ENCODE assay signal across 8 cellular contexts in the genomic region with DNA sequence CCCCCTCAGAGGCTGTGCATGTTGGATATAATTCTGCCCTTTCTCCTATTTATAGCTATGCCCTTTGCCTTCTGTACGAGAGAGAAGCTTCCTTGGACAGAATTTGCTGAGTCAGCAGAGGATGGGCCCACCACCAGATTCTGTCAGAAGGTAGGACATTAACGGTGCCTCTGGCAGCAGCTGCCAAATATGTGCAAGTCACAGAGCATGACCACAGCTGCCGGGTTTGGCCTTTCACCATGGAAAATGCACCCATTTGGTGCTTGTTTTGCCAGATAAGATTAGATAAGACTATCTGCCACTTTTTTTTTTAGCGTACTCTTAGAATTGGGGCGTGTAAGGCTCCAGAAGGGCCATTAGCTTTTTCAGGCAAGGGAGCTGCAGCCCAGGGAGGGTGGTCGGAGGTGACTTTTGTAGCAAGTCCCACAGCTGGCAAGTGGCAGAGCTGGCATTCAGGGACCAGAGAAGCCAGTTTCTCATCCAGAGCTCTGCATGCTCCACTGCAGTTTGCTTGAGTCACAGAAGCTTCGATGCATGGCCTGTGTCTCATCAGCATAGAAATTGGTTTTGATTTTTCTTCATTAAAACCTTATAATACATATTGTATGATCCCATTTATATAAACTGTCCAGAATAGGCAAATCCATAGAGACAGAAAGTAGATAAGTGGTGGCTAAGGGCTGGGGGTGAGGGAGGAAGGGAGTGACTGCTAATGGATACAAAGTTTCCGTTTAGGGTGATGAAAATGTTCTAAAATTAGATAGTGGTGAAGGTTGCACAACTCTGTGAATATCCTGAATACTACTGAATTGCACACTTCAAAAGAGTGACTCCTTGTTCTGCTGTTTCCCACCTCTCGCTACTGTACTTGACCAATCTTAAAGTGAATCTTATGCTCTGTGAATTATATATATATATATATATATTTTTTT. TPM values are rescaled to one million over a fixed set of nuclear protein-coding genes. Genes with fewer than 3 reads are reported as not detected.
DNase-seq lines count a peak whose midpoint lies in the region; ATAC-seq lines count a peak whose summit lies in the region.

No MANE protein-coding gene starts in this region.

- intact Hi-C loops in sciatic nerve (cut with DNase I), result loop anchor here (10.0 kb wide), 1 partner anchor 86 kb away; the partner anchor contains the start of gene ADORA2A

- ATAC-seq in sciatic nerve (peak; percentile 73), GM18511 (IDR thresholded peaks at IDR 0.05; ENCODE audit: unreplicated experiment) (no peak)

- DNase-seq in H4 (ENCODE audit: low spot score), result peak; percentile 47
- DNase-seq in OCI-M1 (lab: John Stamatoyannopoulos, UW), result peak; percentile 95
- DNase-seq in fibroblast of peridontal ligament (ENCODE audit: extremely low read depth), result peak; percentile 69
- no peak for DNase-seq in sciatic nerve (ENCODE audit: low spot score)
- no peak for DNase-seq in activated CD4-positive, alpha-beta T cell treated with anti-CD3 and anti-CD28 coated beads, Interleukin-2, amount 50 U/mL, for 48 hours
- DNase-seq in stimulated activated CD4-positive, alpha-beta T cell treated with anti-CD3 and anti-CD28 coated beads, Interleukin-15, amount 100 ng/mL, for 24 hours, result no peak
- DNase-seq in NCI-H187 treated with DMSO at 0.1 percent for 48 hours (lab: John Stamatoyannopoulos, UW), result no peak

RNA-seq across cellular contexts. Expression of gene UPB1, which starts 15.8 kb away (rescaled TPM):
- total RNA-seq in H4 (2014; rRNA removed; shearing (Covaris generic)), result not detected in 2 replicates
- total RNA-seq in sciatic nerve, result 1.3 TPM

RNA-seq across cellular contexts. Expression of gene GUCD1, which starts 44.0 kb away (rescaled TPM):
- 42.2 and 72.2 TPM in 2 replicates for total RNA-seq in H4 (2014; rRNA removed; shearing (Covaris generic))
- 61.2 TPM for total RNA-seq in sciatic nerve

RNA-seq across cellular contexts. Expression of gene SNRPD3, which starts 44.8 kb away (rescaled TPM):
- total RNA-seq in H4 (2014; rRNA removed; shearing (Covaris generic)), result 194 and 261 TPM in 2 replicates
- 48.2 TPM for total RNA-seq in sciatic nerve

Comparison
In these comparisons a context has a peak if more than half of its experiments do, and no peak if none do; other contexts are left out.
1. DNase-seq: peak in H4 (single experiment), OCI-M1 (single experiment) and fibroblast of peridontal ligament (single experiment); none in sciatic nerve (single experiment), activated CD4-positive, alpha-beta T cell treated with anti-CD3 and anti-CD28 coated beads, Interleukin-2, amount 50 U/mL, for 48 hours (0 of 2), stimulated activated CD4-positive, alpha-beta T cell treated with anti-CD3 and anti-CD28 coated beads, Interleukin-15, amount 100 ng/mL, for 24 hours (single experiment) and NCI-H187 treated with DMSO at 0.1 percent for 48 hours (single experiment).